Comparison of ENCODE assay signal across 2 cellular contexts in genomic region chr1:10839188-10839770, GRCh38.
TF ChIP-seq lines count a peak whose summit lies in the region.

No MANE protein-coding gene starts in this region.

TF ChIP-seq in GM23338, 12 proteins besides CTCF, POLR2A, EP300 and RAD21:
- TF ChIP-seq ZNF462 (CRISPR knock-in tag; IDR thresholded peaks at IDR 0.05) (no peak), POLR2AphosphoS5 (IDR thresholded peaks at IDR 0.05; ENCODE audit: low read depth) (no peak), REST (IDR thresholded peaks at IDR 0.05; ENCODE audit: unreplicated experiment) (no peak), ZNF114 (CRISPR knock-in tag; IDR thresholded peaks at IDR 0.05) (no peak), ETS1 (IDR thresholded peaks at IDR 0.05) (no peak), CREB1 (CRISPR knock-in tag; IDR thresholded peaks at IDR 0.05; ENCODE audit: low read depth) (no peak), JUNB (IDR thresholded peaks at IDR 0.05; ENCODE audit: unreplicated experiment) (no peak), ZNF331 (CRISPR knock-in tag; IDR thresholded peaks at IDR 0.05; ENCODE audit: low read depth) (no peak), EZH2phosphoT487 (IDR thresholded peaks at IDR 0.05; ENCODE audit: unreplicated experiment) (no peak), EZH2 (IDR thresholded peaks at IDR 0.05; ENCODE audit: low read depth, unreplicated experiment) (no peak), STAT1 (IDR thresholded peaks at IDR 0.05; ENCODE audit: unreplicated experiment) (no peak), NANOG (IDR thresholded peaks at IDR 0.05; ENCODE audit: borderline replicate concordance) (no peak)

TF ChIP-seq in H1, 55 proteins besides CTCF, POLR2A, EP300 and RAD21:
- TF ChIP-seq ATF2 (IDR thresholded peaks at IDR 0.05; ENCODE audit: low read length) (no peak), MAX (IDR thresholded peaks at IDR 0.05) (no peak), KDM5A (IDR thresholded peaks at IDR 0.05; ENCODE audit: low read length) (no peak), E2F6 (IDR thresholded peaks at IDR 0.05) (no peak), CHD7 (IDR thresholded peaks at IDR 0.05; ENCODE audit: insufficient replicate concordance, low read length) (no peak), CTBP2 (IDR thresholded peaks at IDR 0.05; ENCODE audit: borderline replicate concordance, insufficient read depth, insufficient read length, low read length) (no peak), JUN (IDR thresholded peaks at IDR 0.05; ENCODE audit: low read depth, low read length) (no peak), CHD1 (IDR thresholded peaks at IDR 0.05; ENCODE audit: low read depth, low read length) (no peak), SAP30 (IDR thresholded peaks at IDR 0.05; ENCODE audit: insufficient read depth, insufficient replicate concordance, low read length) (no peak), CHD2 (IDR thresholded peaks at IDR 0.05; ENCODE audit: low read length) (no peak), RBBP5 (IDR thresholded peaks at IDR 0.05; ENCODE audit: borderline replicate concordance, low read depth, low read length) (no peak), HDAC2 (IDR thresholded peaks at IDR 0.05; ENCODE audit: borderline replicate concordance in 1 of 2, low read depth in 2 of 2, low read length in 2 of 2) (no peak), POU5F1 (IDR thresholded peaks at IDR 0.05; ENCODE audit: low read depth, low read length) (no peak), GTF2F1 (IDR thresholded peaks at IDR 0.05; ENCODE audit: borderline replicate concordance, low read depth, low read length) (no peak), TCF12 (IDR thresholded peaks at IDR 0.05; ENCODE audit: low read depth, low read length) (no peak), CREB1 (IDR thresholded peaks at IDR 0.05) (no peak), SP1 (IDR thresholded peaks at IDR 0.05; ENCODE audit: low read depth, low read length) (no peak), EZH2 (IDR thresholded peaks at IDR 0.05; ENCODE audit: low read depth, low read length, severe bottlenecking) (no peak), TAF7 (optimal IDR thresholded peaks at IDR 0.05; ENCODE audit: borderline replicate concordance, low read depth, low read length) (no peak)
